ENCODE assay signal across 40 cellular contexts in genomic region chr11:788009-788640, GRCh38. TPM values are rescaled to one million over a fixed set of nuclear protein-coding genes. Genes with fewer than 3 reads are reported as not detected.
DNase-seq lines count a peak whose midpoint lies in the region; ATAC-seq, FAIRE-seq and TF ChIP-seq lines count a peak whose summit lies in the region.
"Had no signal": no experiment of that assay in that cellular context is flagged by ENCODE, and none has a peak within 500 bp of the region (broad histone marks: within the 10 kb centered on the region; RNA-seq: fewer than 3 reads in every experiment).

No MANE protein-coding gene starts in this region.

- TF ChIP-seq CTCF in MCF 10A (IDR thresholded peaks at IDR 0.05; ENCODE audit: unreplicated experiment), result peak; percentile 12
- TF ChIP-seq CTCF in breast epithelium (IDR thresholded peaks at IDR 0.05), result no peak
- peak; percentile 28; the same call in 1 of the 2 replicates for TF ChIP-seq CTCF in OCI-LY1 (IDR thresholded peaks at IDR 0.05; ENCODE audit: low read length)
- TF ChIP-seq CTCF in fibroblast of villous mesenchyme (IDR thresholded peaks at IDR 0.05; ENCODE audit: insufficient read depth, low read depth, low read length), result peak; percentile 5
- peak; percentile 46 for TF ChIP-seq CTCF in type B pancreatic cell (conservative IDR thresholded peaks at IDR 0.05)

- H3K4me3 ChIP-seq in breast epithelium, result no peak overlapping the region
- H3K4me3 ChIP-seq in OCI-LY1 (ENCODE audit: low read depth, low read length, poor library complexity, severe bottlenecking), result no peak overlapping the region
- no peak overlapping the region for H3K4me3 ChIP-seq in fibroblast of villous mesenchyme (ENCODE audit: low read depth, low read length)
- H3K4me3 ChIP-seq: GM23248, pancreas, PC-9, right atrium auricular region, SK-N-MC, smooth muscle cell, testis had no signal

- H3K9me3 Mint-ChIP-seq in MCF 10A (ENCODE audit: unreplicated experiment) (no peaks in the 10 kb centered on the region), type B pancreatic cell (no peaks in the 10 kb centered on the region)
- H3K9me3 Mint-ChIP-seq: activated naive CD4-positive, alpha-beta T cell treated with anti-CD3 and anti-CD28 coated beads for 36 hours; activated T-helper 1 cell treated with anti-CD3 and anti-CD28 coated beads, Interleukin-12 subunit alpha, Interleukin-12 subunit beta, Interleukin-2, Interleukin-4 antibody, amounts not matched to agents 30 ng/mL and 10 ng/mL and 1 ng/mL, durations not matched to agents 14 hours and 24 hours and 36 hours; CD8-positive, alpha-beta memory T cell; immature natural killer cell; nephron had no signal

- no peaks in the 10 kb centered on the region for H3K27me3 Mint-ChIP-seq in MCF 10A (ENCODE audit: insufficient read depth, unreplicated experiment)
- H3K27me3 Mint-ChIP-seq in type B pancreatic cell, result no peaks in the 10 kb centered on the region
- H3K27me3 Mint-ChIP-seq: brain, T-helper 17 cell had no signal

- H3K9me3 ChIP-seq in breast epithelium (no peaks in the 10 kb centered on the region), OCI-LY1 (ENCODE audit: low read length) (no peaks in the 10 kb centered on the region)
- H3K9me3 ChIP-seq: pancreas, right atrium auricular region, testis had no signal

- H3K27ac ChIP-seq in breast epithelium (no peak overlapping the region), OCI-LY1 (ENCODE audit: low read depth, low read length, poor library complexity, severe bottlenecking) (no peak overlapping the region)
- H3K27ac ChIP-seq: epithelial cell of prostate, GM23248, pancreas, PC-9, right atrium auricular region, SK-N-MC, testis had no signal

- no peak overlapping the region for H2AFZ ChIP-seq in OCI-LY1 (ENCODE audit: low read length)
- H2AFZ ChIP-seq: GM23248, PC-9 had no signal

- H3K4me3 Mint-ChIP-seq in MCF 10A (ENCODE audit: unreplicated experiment), result no peak overlapping the region
- no peak overlapping the region for H3K4me3 Mint-ChIP-seq in type B pancreatic cell
- H3K4me3 Mint-ChIP-seq: activated naive CD4-positive, alpha-beta T cell treated with anti-CD3 and anti-CD28 coated beads for 36 hours; CD8-positive, alpha-beta memory T cell; immature natural killer cell; nephron; T-helper 17 cell had no signal

- TF ChIP-seq POLR2A in breast epithelium (IDR thresholded peaks at IDR 0.05), result no peak
- no peak for TF ChIP-seq POLR2A in GM12892 (IDR thresholded peaks at IDR 0.05; ENCODE audit: low read depth, low read length)

- H3K9ac ChIP-seq in OCI-LY1 (ENCODE audit: low read length), result no peak overlapping the region
- H3K9ac ChIP-seq: GM23248 had no signal

- H3K4me1 Mint-ChIP-seq in MCF 10A (ENCODE audit: insufficient read depth, unreplicated experiment) (no peaks in the 10 kb centered on the region), type B pancreatic cell (ENCODE audit: unreplicated experiment) (peaks cover 9% of the 10 kb centered on the region)

- no peaks in the 10 kb centered on the region for H4K20me1 ChIP-seq in OCI-LY1 (ENCODE audit: insufficient read depth, low read length)

- H3K27ac Mint-ChIP-seq in MCF 10A (ENCODE audit: low read depth, unreplicated experiment), result no peak overlapping the region
- no peak overlapping the region for H3K27ac Mint-ChIP-seq in type B pancreatic cell
- H3K27ac Mint-ChIP-seq: activated naive CD4-positive, alpha-beta T cell treated with anti-CD3 and anti-CD28 coated beads for 36 hours; activated T-helper 1 cell treated with anti-CD3 and anti-CD28 coated beads, Interleukin-12 subunit alpha, Interleukin-12 subunit beta, Interleukin-2, Interleukin-4 antibody, amounts not matched to agents 30 ng/mL and 10 ng/mL and 1 ng/mL, durations not matched to agents 14 hours and 24 hours and 36 hours; CD8-positive, alpha-beta memory T cell; immature natural killer cell; nephron; T-helper 17 cell had no signal

- POLR2A ChIA-PET in MCF 10A (lab: Yijun Ruan, JAX), result no interaction called here

- BruUV-seq in MCF 10A (replicated peaks; lab: Mats Ljungman, UMichigan), result no TSS peak

- peaks cover 0 to 11% of the 10 kb centered on the region in 2 donors for H3K27me3 ChIP-seq in breast epithelium
- H3K27me3 ChIP-seq in OCI-LY1 (ENCODE audit: insufficient read depth, low read length), result no peaks in the 10 kb centered on the region; the same call in 1 of the 2 replicates
- H3K27me3 ChIP-seq: pancreas, testis had no signal

- DNase-seq in MCF 10A (ENCODE audit: unreplicated experiment) (no peak), breast epithelium (ENCODE audit: low spot score in 2 of 2) (no peak), fibroblast of villous mesenchyme (ENCODE audit: low read depth) (no peak), type B pancreatic cell (ENCODE audit: extremely low spot score, unreplicated experiment) (no peak), HK-2 (ENCODE audit: unreplicated experiment) (no peak), GM12892 (ENCODE audit: insufficient read length) (no peak)
- DNase-seq: activated CD4-positive, alpha-beta T cell treated with anti-CD3 and anti-CD28 coated beads, Interleukin-2, amount 50 U/mL, for 48 hours; activated CD4-positive, CD25-positive, alpha-beta regulatory T cell; activated CD8-positive, alpha-beta memory T cell treated with anti-CD3 and anti-CD28 coated beads, Interleukin-2, amount 50 U/mL, for 48 hours; activated naive CD4-positive, alpha-beta T cell treated with anti-CD3 and anti-CD28 coated beads for 36 hours; amniotic stem cell; CD8-positive, alpha-beta memory T cell; DMS 273 treated with DMSO at 0.1 percent for 48 hours; effector CD8-positive, alpha-beta T cell; GM23248; immature natural killer cell; KG1; left colon; MM.1S; NCI-H2081; NCI-H526 treated with DMSO at 0.1 percent for 48 hours; NK-92 treated with Interleukin-12 subunit alpha and Interleukin-12 subunit beta, amount 100 ng/mL, for 24 hours; PC-9; stimulated activated naive CD4-positive, alpha-beta T cell treated with Interleukin-2 at 50 U/mL for 16 hours; T-helper 17 cell; testis had no signal

- no peak for FAIRE-seq in GM12892 (lab: Jason Lieb, UNC)
- FAIRE-seq: A204.1, colon, pancreas, TTC549 had no signal

- no peak for ATAC-seq in activated CD4-positive, CD25-positive, alpha-beta regulatory T cell treated with anti-CD3 and anti-CD28 coated beads, Interleukin-2, amount 50 U/mL, for 24 hours
- ATAC-seq: left colon, pancreas, T-helper 17 cell had no signal

- no peaks in the 10 kb centered on the region for H3K79me2 ChIP-seq in OCI-LY1 (ENCODE audit: insufficient read depth, low read length)

- H3K4me1 ChIP-seq in breast epithelium (no peaks in the 10 kb centered on the region), OCI-LY1 (ENCODE audit: insufficient read depth, low read length, severe bottlenecking) (peaks cover 25% of the 10 kb centered on the region)
- H3K4me1 ChIP-seq: pancreas, testis had no signal

- CTCF ChIA-PET in MCF 10A (lab: Yijun Ruan, JAX), result no interaction called here

- intact Hi-C loops in MCF 10A (cut with micrococcal nuclease), result no loop called here
- intact Hi-C loops in breast epithelium (cut with DNase I; ENCODE audit: low total_unique reads), result no loop called here

- H3K36me3 Mint-ChIP-seq in MCF 10A (ENCODE audit: insufficient read depth, unreplicated experiment) (peaks cover 19% of the 10 kb centered on the region), type B pancreatic cell (no peaks in the 10 kb centered on the region)
- H3K36me3 Mint-ChIP-seq: brain had no signal

- H3F3A ChIP-seq in OCI-LY1 (ENCODE audit: insufficient read depth, low read length), result no peaks in the 10 kb centered on the region

- H3K36me3 ChIP-seq in breast epithelium (no peaks in the 10 kb centered on the region), OCI-LY1 (ENCODE audit: insufficient read depth, low read length) (peaks cover 22% of the 10 kb centered on the region)
- H3K36me3 ChIP-seq: right atrium auricular region had no signal

- peak overlapping the region; percentile 50 for H3K4me2 ChIP-seq in OCI-LY1 (ENCODE audit: low read length)
- H3K4me2 ChIP-seq: PC-9, smooth muscle cell had no signal

- H3K9me2 ChIP-seq in OCI-LY1 (ENCODE audit: low read depth, low read length), result no peaks in the 10 kb centered on the region

RNA-seq across cellular contexts. Expression of gene CEND1, which starts 1.8 kb away (rescaled TPM):
- total RNA-seq in MCF 10A (2022), result not detected in 2 replicates
- total RNA-seq in breast epithelium, result not detected
- 0.43 and 0.64 TPM in 2 replicates for total RNA-seq in fibroblast of villous mesenchyme
- 0.17 and 0.89 TPM in 2 replicates for total RNA-seq in type B pancreatic cell (ENCODE audit: low replicate concordance)
- polyA plus RNA-seq in GM12892 (2012; ENCODE audit: missing spikeins), result 1.9 TPM
- total RNA-seq: PC-9, smooth muscle cell, urinary bladder had no signal
- polyA plus RNA-seq: immature natural killer cell had no signal

RNA-seq across cellular contexts. Expression of gene SLC25A22, which starts 10.0 kb away (rescaled TPM):
- 34.0 and 36.5 TPM in 2 replicates for total RNA-seq in MCF 10A (2022)
- 10 to 100 TPM in 1 of 3 donors, 1 to 10 TPM in 2; 2.7 to 11.5 (median 4.7) TPM for total RNA-seq in breast epithelium
- 12.6 and 16.8 TPM in 2 replicates for total RNA-seq in fibroblast of villous mesenchyme
- 31.6 and 35.6 TPM in 2 replicates for total RNA-seq in type B pancreatic cell (ENCODE audit: low replicate concordance)
- polyA plus RNA-seq in GM12892 (2012; ENCODE audit: missing spikeins), result 5.7 TPM

RNA-seq across cellular contexts. Expression of gene GATD1, which starts 10.8 kb away (rescaled TPM):
- total RNA-seq in MCF 10A (2022) (54.6 and 67.7 TPM in 2 replicates), breast epithelium (10 to 100 TPM in 2 of 3 donors, 1 to 10 TPM in 1; 9.9 to 17.4 (median 16.4) TPM), fibroblast of villous mesenchyme (26.3 and 44.8 TPM in 2 replicates), type B pancreatic cell (ENCODE audit: low replicate concordance) (80.1 and 80.9 TPM in 2 replicates)
- polyA plus RNA-seq in GM12892 (2012; ENCODE audit: missing spikeins), result 19.1 TPM

RNA-seq across cellular contexts. Expression of gene PIDD1, which starts 16.9 kb away (rescaled TPM):
- 15.8 and 22.1 TPM in 2 replicates for total RNA-seq in MCF 10A (2022)
- 10 to 100 TPM; 10.2 to 17.3 (median 16.7) TPM for total RNA-seq in breast epithelium
- total RNA-seq in fibroblast of villous mesenchyme, result 5.5 and 7.8 TPM in 2 replicates
- total RNA-seq in type B pancreatic cell (ENCODE audit: low replicate concordance), result 32.7 and 44.5 TPM in 2 replicates
- 5.0 TPM for polyA plus RNA-seq in GM12892 (2012; ENCODE audit: missing spikeins)

RNA-seq across cellular contexts. Expression of gene RPLP2, which starts 21.6 kb away (rescaled TPM):
- total RNA-seq in MCF 10A (2022) (1,886 and 2,142 TPM in 2 replicates), breast epithelium (1,000 to 10,000 TPM in 2 of 3 donors, 100 to 1,000 TPM in 1; 583 to 1,665 (median 1,093) TPM), fibroblast of villous mesenchyme (220 and 278 TPM in 2 replicates), type B pancreatic cell (ENCODE audit: low replicate concordance) (1,985 and 2,207 TPM in 2 replicates)
- 3,963 TPM for polyA plus RNA-seq in GM12892 (2012; ENCODE audit: missing spikeins)

Comparison
In these comparisons a context has a peak if more than half of its experiments do, and no peak if none do; other contexts are left out.
1. CTCF ChIP-seq: peak in MCF 10A (single experiment), OCI-LY1 (single experiment), fibroblast of villous mesenchyme (single experiment) and type B pancreatic cell (single experiment); none in breast epithelium (0 of 3).